In genomic region chr14:72632727-72633126, GRCh38 we compare ENCODE assay signal across 21 cellular contexts.
"Had no signal": no experiment of that assay in that cellular context is flagged by ENCODE, and none has a peak within 500 bp of the region (broad histone marks: within the 10 kb centered on the region; RNA-seq: fewer than 3 reads in every experiment).

No MANE protein-coding gene starts in this region.

- ATAC-seq: left lung, lower lobe of right lung, mucosa of descending colon had no signal

- FAIRE-seq: endothelial cell of umbilical vein, frontal cortex, islet of Langerhans had no signal

- H3K4me3 ChIP-seq: colonic mucosa, dorsolateral prefrontal cortex, esophagus squamous epithelium, heart right ventricle, left lung, lower lobe of right lung, mucosa of descending colon had no signal

- H3K4me1 ChIP-seq: colonic mucosa, esophagus squamous epithelium, left lung, lower lobe of right lung had no signal

- H3K27ac ChIP-seq: colonic mucosa, dorsolateral prefrontal cortex, esophagus squamous epithelium, heart right ventricle, left lung, lower lobe of right lung had no signal

- H3K27me3 ChIP-seq: colonic mucosa, dorsolateral prefrontal cortex, esophagus squamous epithelium, heart right ventricle, left lung had no signal

- H3K36me3 ChIP-seq: colonic mucosa, esophagus squamous epithelium, left lung, lower lobe of right lung had no signal

- H3K9me3 ChIP-seq: colonic mucosa, esophagus squamous epithelium, left lung, lower lobe of right lung, mucosa of descending colon had no signal

- DNase-seq: cerebellar nuclear complex; colonic mucosa; cortex of kidney; dorsolateral prefrontal cortex; effector CD4-positive, alpha-beta T cell; effector memory CD4-positive, alpha-beta T cell; esophagus squamous epithelium; foreskin fibroblast; glutamatergic neuron; head of caudate nucleus; heart right ventricle; hippocampal formation; left cardiac atrium; left lung; left ventricle myocardium superior; lower lobe of right lung; mesenchymal stem cell; mucosa of descending colon had no signal
